In genomic region chr7:138867744-138868143, GRCh38 we compare ENCODE assay signal across 31 cellular contexts.
DNase-seq lines count a peak whose midpoint lies in the region; TF ChIP-seq lines count a peak whose summit lies in the region.
"Had no signal": no experiment of that assay in that cellular context is flagged by ENCODE, and none has a peak within 500 bp of the region (broad histone marks: within the 10 kb centered on the region; RNA-seq: fewer than 3 reads in every experiment).

No MANE protein-coding gene starts in this region.

- H3K27me3 Mint-ChIP-seq in endodermal cell (ENCODE audit: insufficient read depth): no peaks in the 10 kb centered on the region
- H3K27me3 Mint-ChIP-seq: B cell had no signal

- no peak for TF ChIP-seq CTCF in endodermal cell (conservative IDR thresholded peaks at IDR 0.05)

- no peak overlapping the region for H3K4me3 Mint-ChIP-seq in endodermal cell
- H3K4me3 Mint-ChIP-seq: B cell; CD14-positive monocyte; CD4-positive, alpha-beta memory T cell; CD4-positive, alpha-beta T cell; CD4-positive, CD25-positive, alpha-beta regulatory T cell; CD8-positive, alpha-beta memory T cell; CD8-positive, alpha-beta T cell had no signal

- H4K91ac ChIP-seq in neuronal stem cell (ENCODE audit: low read depth, low read length, poor library complexity): no peak overlapping the region

- H4K8ac ChIP-seq in neuronal stem cell (ENCODE audit: low read depth, low read length): no peak overlapping the region

- no peak overlapping the region for H2BK120ac ChIP-seq in neuronal stem cell (ENCODE audit: low read depth, low read length)

- no peak overlapping the region for H2BK12ac ChIP-seq in neuronal stem cell (ENCODE audit: low read length)

- H3K18ac ChIP-seq in neuronal stem cell (ENCODE audit: low read length): no peak overlapping the region

- no peaks in the 10 kb centered on the region for H3K4me1 Mint-ChIP-seq in endodermal cell
- H3K4me1 Mint-ChIP-seq: B cell had no signal

- H3K27me3 ChIP-seq in endodermal cell (ENCODE audit: control insufficient read depth, insufficient read depth, low read length, poor library complexity, severe bottlenecking): no peaks in the 10 kb centered on the region
- H3K27me3 ChIP-seq in neuronal stem cell (ENCODE audit: control insufficient read depth in 3 of 3, insufficient read depth in 3 of 3, low read depth in 1 of 3, low read length in 3 of 3): no peaks in the 10 kb centered on the region
- H3K27me3 ChIP-seq: BE2C; BLaER1; BLaER1 treated with 17β-estradiol and CSF1 and Interleukin-3, amounts not matched to agents 10 nM and 100 nM had no signal

- no peak overlapping the region for H3K9ac ChIP-seq in endodermal cell (ENCODE audit: extremely low read depth, low read length, poor library complexity, severe bottlenecking)
- no peak overlapping the region for H3K9ac ChIP-seq in neuronal stem cell (ENCODE audit: low read depth, low read length, poor library complexity)
- H3K9ac ChIP-seq: BLaER1; BLaER1 treated with 17β-estradiol and CSF1 and Interleukin-3, amounts not matched to agents 10 nM and 100 nM had no signal

- H3K27ac Mint-ChIP-seq in endodermal cell: no peak overlapping the region
- H3K27ac Mint-ChIP-seq: B cell; CD14-positive monocyte; CD4-positive, alpha-beta memory T cell; CD4-positive, alpha-beta T cell; CD4-positive, CD25-positive, alpha-beta regulatory T cell; CD8-positive, alpha-beta T cell had no signal

- H3K79me1 ChIP-seq in neuronal stem cell (ENCODE audit: low read depth, low read length): no peaks in the 10 kb centered on the region

- peak; percentile 36 for DNase-seq in endodermal cell
- DNase-seq in neuronal stem cell (ENCODE audit: low spot score): no peak
- DNase-seq in NCI-H748 treated with DMSO at 0.1 percent for 48 hours (lab: John Stamatoyannopoulos, UW): no peak
- DNase-seq in LoVo (ENCODE audit: low spot score): no peak
- DNase-seq: 8988T; ACHN; AML-193; BE2C; C1 segment of cervical spinal cord; Caco-2; Calu3; CD4-positive, alpha-beta memory T cell; CD4-positive, alpha-beta T cell; CD4-positive, CD25-positive, alpha-beta regulatory T cell; CD8-positive, alpha-beta memory T cell; CD8-positive, alpha-beta T cell; COR-L47; DMS 273 treated with DMSO at 0.1 percent for 48 hours; DMS153; DMS53; DMS79; DMS79 treated with DMSO at 0.1 percent for 48 hours; DND-41; EL had no signal

- H3K4me3 ChIP-seq in endodermal cell (ENCODE audit: low read length) (no peak overlapping the region), neuronal stem cell (ENCODE audit: low read length in 2 of 2) (no peak overlapping the region)
- H3K4me3 ChIP-seq: A549; BLaER1; BLaER1 treated with 17β-estradiol and CSF1 and Interleukin-3, amounts not matched to agents 10 nM and 100 nM had no signal

- WGBS in endodermal cell (ENCODE audit: insufficient coverage in 1 of 2, insufficient read length in 1 of 2), 2 experiments: 95% methylated on average over 9 to 19 of the region's 19 CpGs
- no CpG with 5 or more reads among the region's 19 CpGs for WGBS in neuronal stem cell (ENCODE audit: extremely low coverage in 2 of 2, insufficient read length in 2 of 2, insufficient replicate concordance in 1 of 2), 2 donors

- H3K36me3 Mint-ChIP-seq in endodermal cell (ENCODE audit: low read depth): peaks cover 69% of the 10 kb centered on the region
- H3K36me3 Mint-ChIP-seq: CD14-positive monocyte; CD4-positive, alpha-beta memory T cell; CD4-positive, CD25-positive, alpha-beta regulatory T cell; CD8-positive, alpha-beta memory T cell; CD8-positive, alpha-beta T cell had no signal

- H3K36me3 ChIP-seq in endodermal cell (ENCODE audit: control insufficient read depth, insufficient read depth, low read length) (peaks cover 38% of the 10 kb centered on the region), neuronal stem cell (replicated peaks in 1 of 2; ENCODE audit: control insufficient read depth in 2 of 2, insufficient read depth in 2 of 2, low read length in 2 of 2) (peaks cover 23 to 97% of the 10 kb centered on the region in 2 donors)

- no peak overlapping the region for H2BK15ac ChIP-seq in neuronal stem cell (ENCODE audit: low read length)

- no peak overlapping the region for H2BK5ac ChIP-seq in neuronal stem cell (ENCODE audit: low read length)

- H3K9me3 ChIP-seq in endodermal cell (ENCODE audit: control insufficient read depth, low read length): no peaks in the 10 kb centered on the region
- H3K9me3 ChIP-seq in neuronal stem cell (replicated peaks in 1 of 2; ENCODE audit: control insufficient read depth in 2 of 2, insufficient read depth in 1 of 2, low read depth in 1 of 2, low read length in 2 of 2): peaks cover 0 to 2% of the 10 kb centered on the region in 2 donors
- H3K9me3 ChIP-seq: A549; BE2C; BLaER1; BLaER1 treated with 17β-estradiol and CSF1 and Interleukin-3, amounts not matched to agents 10 nM and 100 nM; Caco-2 had no signal

- no peak overlapping the region for H3K4me2 ChIP-seq in neuronal stem cell (ENCODE audit: insufficient read depth, low read length, poor library complexity, severe bottlenecking)
- H3K4me2 ChIP-seq: A549; BLaER1; BLaER1 treated with 17β-estradiol and CSF1 and Interleukin-3, amounts not matched to agents 10 nM and 100 nM had no signal

- no peak overlapping the region for H3K27ac ChIP-seq in endodermal cell (ENCODE audit: low read depth, low read length)
- no peak overlapping the region for H3K27ac ChIP-seq in neuronal stem cell (replicated peaks; ENCODE audit: low read length)
- H3K27ac ChIP-seq: 22Rv1; A549; BLaER1; BLaER1 treated with 17β-estradiol and CSF1 and Interleukin-3, amounts not matched to agents 10 nM and 100 nM; C4-2B had no signal

- H3K9me3 Mint-ChIP-seq in endodermal cell: no peaks in the 10 kb centered on the region
- H3K9me3 Mint-ChIP-seq: CD14-positive monocyte; CD4-positive, alpha-beta memory T cell; CD4-positive, alpha-beta T cell; CD8-positive, alpha-beta memory T cell; CD8-positive, alpha-beta T cell had no signal

- no peak overlapping the region for H2AK5ac ChIP-seq in neuronal stem cell (ENCODE audit: low read depth, low read length)

- no peak overlapping the region for H3K14ac ChIP-seq in neuronal stem cell (ENCODE audit: low read length)

- H2AFZ ChIP-seq in neuronal stem cell (ENCODE audit: low read length): no peak overlapping the region

- H3K4me1 ChIP-seq in endodermal cell (ENCODE audit: control insufficient read depth, insufficient read depth, low read length) (no peaks in the 10 kb centered on the region), neuronal stem cell (ENCODE audit: control insufficient read depth in 2 of 2, insufficient read depth in 1 of 2, low read depth in 1 of 2, low read length in 2 of 2) (no peaks in the 10 kb centered on the region)
- H3K4me1 ChIP-seq: BE2C, BLaER1 had no signal

- H3K23ac ChIP-seq in neuronal stem cell (ENCODE audit: low read depth, low read length, poor library complexity): peak overlapping the region; percentile 73

- no peak overlapping the region for H3K4ac ChIP-seq in neuronal stem cell (ENCODE audit: low read length)
